In the genomic region with DNA sequence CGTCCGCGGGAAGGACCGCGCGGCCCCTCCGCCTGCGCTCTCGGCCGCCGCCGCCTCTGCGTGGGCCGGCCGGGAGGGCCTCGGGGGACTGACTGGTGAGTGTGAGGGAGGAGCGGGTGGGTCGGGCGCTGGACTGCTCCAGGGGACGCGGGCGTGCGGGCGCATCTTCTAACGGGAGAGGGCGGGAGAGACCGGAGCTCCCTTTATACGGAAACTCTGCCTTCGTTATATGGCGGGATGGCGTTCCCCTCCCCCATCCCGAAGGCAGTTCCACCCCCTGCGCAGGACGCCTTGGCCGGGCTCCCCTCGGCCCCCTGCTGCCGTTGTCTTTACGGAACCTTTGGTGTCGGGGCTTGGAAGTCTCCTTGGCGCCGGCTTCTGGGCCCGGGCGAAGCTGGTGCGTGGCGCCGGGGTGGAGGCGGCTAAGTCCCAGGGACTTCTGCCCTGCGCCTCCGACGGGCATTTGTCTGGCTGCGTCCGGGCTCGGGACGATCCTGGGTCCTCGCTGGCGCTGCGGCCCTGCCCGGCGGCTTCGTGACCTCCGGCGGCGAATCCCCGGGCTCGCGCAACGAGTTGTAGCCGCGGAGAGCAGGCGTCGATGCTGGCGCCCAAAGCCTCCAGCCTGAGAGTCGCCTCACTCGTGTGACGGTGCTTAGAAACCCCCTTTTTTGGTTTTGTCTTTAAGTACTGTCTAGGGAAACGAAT, we compare ENCODE assay signal across 1 cellular context.
TF ChIP-seq lines count a peak whose summit lies in the region.

No MANE protein-coding gene starts in this region.

TF ChIP-seq in WTC11, 78 proteins besides CTCF, POLR2A, EP300 and RAD21 (continued from another document):
- TF ChIP-seq, protein P1, sequence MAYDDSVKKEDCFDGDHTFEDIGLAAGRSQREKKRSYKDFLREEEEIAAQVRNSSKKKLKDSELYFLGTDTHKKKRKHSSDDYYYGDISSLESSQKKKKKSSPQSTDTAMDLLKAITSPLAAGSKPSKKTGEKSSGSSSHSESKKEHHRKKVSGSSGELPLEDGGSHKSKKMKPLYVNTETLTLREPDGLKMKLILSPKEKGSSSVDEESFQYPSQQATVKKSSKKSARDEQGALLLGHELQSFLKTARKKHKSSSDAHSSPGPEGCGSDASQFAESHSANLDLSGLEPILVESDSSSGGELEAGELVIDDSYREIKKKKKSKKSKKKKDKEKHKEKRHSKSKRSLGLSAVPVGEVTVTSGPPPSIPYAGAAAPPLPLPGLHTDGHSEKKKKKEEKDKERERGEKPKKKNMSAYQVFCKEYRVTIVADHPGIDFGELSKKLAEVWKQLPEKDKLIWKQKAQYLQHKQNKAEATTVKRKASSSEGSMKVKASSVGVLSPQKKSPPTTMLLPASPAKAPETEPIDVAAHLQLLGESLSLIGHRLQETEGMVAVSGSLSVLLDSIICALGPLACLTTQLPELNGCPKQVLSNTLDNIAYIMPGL (CRISPR knock-in tag; IDR thresholded peaks at IDR 0.05): peak; percentile 82; the same call in 1 of the 2 replicates
- TF ChIP-seq, protein P2, sequence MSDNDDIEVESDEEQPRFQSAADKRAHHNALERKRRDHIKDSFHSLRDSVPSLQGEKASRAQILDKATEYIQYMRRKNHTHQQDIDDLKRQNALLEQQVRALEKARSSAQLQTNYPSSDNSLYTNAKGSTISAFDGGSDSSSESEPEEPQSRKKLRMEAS (CRISPR knock-in tag; IDR thresholded peaks at IDR 0.05): peak; percentile 62; the same call in 1 of the 2 replicates
- TF ChIP-seq, protein P3, sequence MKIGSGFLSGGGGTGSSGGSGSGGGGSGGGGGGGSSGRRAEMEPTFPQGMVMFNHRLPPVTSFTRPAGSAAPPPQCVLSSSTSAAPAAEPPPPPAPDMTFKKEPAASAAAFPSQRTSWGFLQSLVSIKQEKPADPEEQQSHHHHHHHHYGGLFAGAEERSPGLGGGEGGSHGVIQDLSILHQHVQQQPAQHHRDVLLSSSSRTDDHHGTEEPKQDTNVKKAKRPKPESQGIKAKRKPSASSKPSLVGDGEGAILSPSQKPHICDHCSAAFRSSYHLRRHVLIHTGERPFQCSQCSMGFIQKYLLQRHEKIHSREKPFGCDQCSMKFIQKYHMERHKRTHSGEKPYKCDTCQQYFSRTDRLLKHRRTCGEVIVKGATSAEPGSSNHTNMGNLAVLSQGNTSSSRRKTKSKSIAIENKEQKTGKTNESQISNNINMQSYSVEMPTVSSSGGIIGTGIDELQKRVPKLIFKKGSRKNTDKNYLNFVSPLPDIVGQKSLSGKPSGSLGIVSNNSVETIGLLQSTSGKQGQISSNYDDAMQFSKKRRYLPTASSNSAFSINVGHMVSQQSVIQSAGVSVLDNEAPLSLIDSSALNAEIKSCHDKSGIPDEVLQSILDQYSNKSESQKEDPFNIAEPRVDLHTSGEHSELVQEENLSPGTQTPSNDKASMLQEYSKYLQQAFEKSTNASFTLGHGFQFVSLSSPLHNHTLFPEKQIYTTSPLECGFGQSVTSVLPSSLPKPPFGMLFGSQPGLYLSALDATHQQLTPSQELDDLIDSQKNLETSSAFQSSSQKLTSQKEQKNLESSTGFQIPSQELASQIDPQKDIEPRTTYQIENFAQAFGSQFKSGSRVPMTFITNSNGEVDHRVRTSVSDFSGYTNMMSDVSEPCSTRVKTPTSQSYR (CRISPR knock-in tag; IDR thresholded peaks at IDR 0.05): peak; percentile 90
